ENCODE assay signal across 13 cellular contexts in the genomic region with DNA sequence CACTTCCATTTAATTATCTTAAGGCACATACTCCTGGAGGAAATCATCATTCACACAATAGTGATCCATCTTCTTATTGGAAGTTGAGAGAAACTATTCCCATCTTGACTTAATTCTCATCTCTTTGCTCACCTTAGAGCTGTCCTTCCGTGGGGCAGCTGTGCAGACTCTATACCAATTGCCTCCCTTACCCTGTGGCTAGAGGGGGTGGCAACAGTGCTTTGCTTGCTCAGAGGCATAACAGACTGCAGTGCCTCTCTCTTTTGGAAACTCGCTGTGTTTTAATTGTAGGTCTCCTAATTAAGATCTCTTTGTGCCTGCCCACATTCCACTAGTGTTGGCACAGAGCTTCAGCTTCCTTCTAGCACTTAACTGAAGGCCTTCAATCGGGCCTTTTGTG. TPM values are rescaled to one million over a fixed set of nuclear protein-coding genes. Genes with fewer than 3 reads are reported as not detected.
DNase-seq lines count a peak whose midpoint lies in the region; ATAC-seq and TF ChIP-seq lines count a peak whose summit lies in the region.
"Had no signal": no experiment of that assay in that cellular context is flagged by ENCODE, and none has a peak within 500 bp of the region (broad histone marks: within the 10 kb centered on the region; RNA-seq: fewer than 3 reads in every experiment).

No MANE protein-coding gene starts in this region.

- intact Hi-C loops in stomach (cut with DNase I; ENCODE audit: low total_unique reads): no loop called here

- H3K36me3 Mint-ChIP-seq in activated T-cell treated with anti-CD3 and anti-CD28 coated beads, Interleukin-2, amount 50 U/mL, for 24 hours (ENCODE audit: low read depth): peaks cover 77% of the 10 kb centered on the region
- H3K36me3 Mint-ChIP-seq in central memory CD8-positive, alpha-beta T cell (ENCODE audit: insufficient read depth): peaks cover 23% of the 10 kb centered on the region
- H3K36me3 Mint-ChIP-seq in stimulated activated effector memory CD8-positive, alpha-beta T cell treated with anti-CD3 and anti-CD28 coated beads, Interleukin-12 subunit alpha, Interleukin-12 subunit beta, amount 100 ng/mL, for 72 hours: peaks cover 71% of the 10 kb centered on the region

- DNase-seq in activated T-cell treated with anti-CD3 and anti-CD28 coated beads, Interleukin-2, amount 50 U/mL, for 24 hours: no peak
- no peak for DNase-seq in activated T-cell treated with anti-CD3 and anti-CD28 coated beads, Interleukin-2, amount 50 U/mL, for 48 hours
- DNase-seq in NCI-H69 (lab: John Stamatoyannopoulos, UW) (peak; percentile 25), COR-L47 (lab: John Stamatoyannopoulos, UW) (no peak), 8988T (no peak), stomach (no peak)
- DNase-seq in central memory CD8-positive, alpha-beta T cell (ENCODE audit: low spot score in 2 of 2): no peak
- DNase-seq in stimulated activated effector memory CD8-positive, alpha-beta T cell treated with anti-CD3 and anti-CD28 coated beads, Interleukin-12 subunit alpha, Interleukin-12 subunit beta, amount 100 ng/mL, for 72 hours (ENCODE audit: low spot score in 2 of 2): peak in 1 of 2 donors; percentile 57
- DNase-seq: activated gamma-delta T cell treated with Interleukin-2 at 50 U/mL for 16 hours; left colon; ovary; stimulated activated CD4-positive, alpha-beta T cell treated with anti-CD3 and anti-CD28 coated beads, Interleukin-15, amount 100 ng/mL, for 24 hours; T-helper 9 cell had no signal

- no peak for TF ChIP-seq CTCF in stomach (IDR thresholded peaks at IDR 0.05)

- TF ChIP-seq EP300 in stomach (IDR thresholded peaks at IDR 0.05): no peak

- H3K4me3 ChIP-seq in stomach: no peak overlapping the region
- H3K4me3 ChIP-seq: ovary had no signal

- TF ChIP-seq POLR2A in stomach (IDR thresholded peaks at IDR 0.05): no peak

- peaks cover 0 to 5% (median 0%) of the 10 kb centered on the region in 4 donors for H3K36me3 ChIP-seq in stomach
- H3K36me3 ChIP-seq: ovary had no signal

- H3K27me3 ChIP-seq in stomach: no peaks in the 10 kb centered on the region
- H3K27me3 ChIP-seq: ovary had no signal

- H3K4me1 ChIP-seq in stomach: peaks cover 42 to 96% (median 82%) of the 10 kb centered on the region in 4 donors

- H3K4me3 Mint-ChIP-seq in activated T-cell treated with anti-CD3 and anti-CD28 coated beads, Interleukin-2, amount 50 U/mL, for 24 hours: peak overlapping the region; percentile 68
- H3K4me3 Mint-ChIP-seq in central memory CD8-positive, alpha-beta T cell: peak overlapping the region; percentile 54
- H3K4me3 Mint-ChIP-seq in stimulated activated effector memory CD8-positive, alpha-beta T cell treated with anti-CD3 and anti-CD28 coated beads, Interleukin-12 subunit alpha, Interleukin-12 subunit beta, amount 100 ng/mL, for 72 hours: peak overlapping the region; percentile 45

- H3K27me3 Mint-ChIP-seq in activated T-cell treated with anti-CD3 and anti-CD28 coated beads, Interleukin-2, amount 50 U/mL, for 24 hours: no peaks in the 10 kb centered on the region
- no peaks in the 10 kb centered on the region for H3K27me3 Mint-ChIP-seq in central memory CD8-positive, alpha-beta T cell

- 21 to 38% (median 27%) methylated on average over 3 of the region's 3 CpGs for WGBS in stomach, 5 donors

- ATAC-seq in central memory CD8-positive, alpha-beta T cell (replicated peaks; ENCODE audit: extremely low read depth, poor library complexity, severe bottlenecking): no peak
- ATAC-seq in stimulated activated effector memory CD8-positive, alpha-beta T cell treated with anti-CD3 and anti-CD28 coated beads, Interleukin-12 subunit alpha, Interleukin-12 subunit beta, amount 100 ng/mL, for 72 hours: peak; percentile 36
- ATAC-seq: left colon had no signal

- H3K4me1 Mint-ChIP-seq in activated T-cell treated with anti-CD3 and anti-CD28 coated beads, Interleukin-2, amount 50 U/mL, for 24 hours (ENCODE audit: low read depth): peaks cover 80% of the 10 kb centered on the region
- H3K4me1 Mint-ChIP-seq in central memory CD8-positive, alpha-beta T cell: peaks cover 92% of the 10 kb centered on the region
- H3K4me1 Mint-ChIP-seq in stimulated activated effector memory CD8-positive, alpha-beta T cell treated with anti-CD3 and anti-CD28 coated beads, Interleukin-12 subunit alpha, Interleukin-12 subunit beta, amount 100 ng/mL, for 72 hours: peaks cover 83% of the 10 kb centered on the region

- H3K27ac Mint-ChIP-seq in activated T-cell treated with anti-CD3 and anti-CD28 coated beads, Interleukin-2, amount 50 U/mL, for 24 hours: peak overlapping the region; percentile 94
- peak overlapping the region; percentile 75 for H3K27ac Mint-ChIP-seq in central memory CD8-positive, alpha-beta T cell (ENCODE audit: low read depth)
- peak overlapping the region; percentile 88 for H3K27ac Mint-ChIP-seq in stimulated activated effector memory CD8-positive, alpha-beta T cell treated with anti-CD3 and anti-CD28 coated beads, Interleukin-12 subunit alpha, Interleukin-12 subunit beta, amount 100 ng/mL, for 72 hours

- no peaks in the 10 kb centered on the region for H3K9me3 Mint-ChIP-seq in activated T-cell treated with anti-CD3 and anti-CD28 coated beads, Interleukin-2, amount 50 U/mL, for 24 hours
- no peaks in the 10 kb centered on the region for H3K9me3 Mint-ChIP-seq in central memory CD8-positive, alpha-beta T cell
- no peaks in the 10 kb centered on the region for H3K9me3 Mint-ChIP-seq in stimulated activated effector memory CD8-positive, alpha-beta T cell treated with anti-CD3 and anti-CD28 coated beads, Interleukin-12 subunit alpha, Interleukin-12 subunit beta, amount 100 ng/mL, for 72 hours

- H3K9me3 ChIP-seq in stomach: no peaks in the 10 kb centered on the region
- H3K9me3 ChIP-seq: ovary had no signal

- H3K27ac ChIP-seq in stomach: no peak overlapping the region
- H3K27ac ChIP-seq: ovary had no signal

RNA-seq across cellular contexts. Expression of gene KMT2A, which starts 5.5 kb away (rescaled TPM):
- total RNA-seq in stomach: 10 to 100 TPM; 22.0 to 98.2 (median 79.8) TPM
- polyA plus RNA-seq in stomach: 1 to 10 TPM; 4.5 to 6.4 (median 5.3) TPM

RNA-seq across cellular contexts. Expression of gene ATP5MG, which starts 40.4 kb away (rescaled TPM):
- total RNA-seq in stomach: 100 to 1,000 TPM in 4 of 5 donors, 10 to 100 TPM in 1; 98.5 to 152 (median 113) TPM
- polyA plus RNA-seq in stomach: 100 to 1,000 TPM; 233 to 312 (median 288) TPM
